ENCODE assay signal across 27 cellular contexts in the genomic region with DNA sequence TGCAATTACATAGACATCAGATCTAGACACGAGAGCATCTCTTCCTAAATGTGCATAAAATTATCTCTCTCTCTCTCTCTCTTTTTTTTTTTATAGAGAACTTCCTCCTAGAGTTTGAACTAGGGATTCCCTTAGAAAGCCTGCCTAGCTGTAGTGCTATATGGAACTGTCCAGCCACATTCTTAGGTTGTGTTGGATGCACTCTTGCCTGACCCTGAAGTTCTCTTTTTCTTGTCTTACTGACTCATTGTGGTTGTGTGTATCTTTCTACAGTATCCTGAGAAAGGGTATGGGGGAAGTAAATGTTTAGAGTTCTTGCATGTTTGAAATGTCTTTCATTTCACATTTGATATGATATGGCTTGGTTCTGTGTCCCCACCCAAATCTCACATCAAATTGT.
DNase-seq lines count a peak whose midpoint lies in the region; ATAC-seq, FAIRE-seq and TF ChIP-seq lines count a peak whose summit lies in the region.
"Had no signal": no experiment of that assay in that cellular context is flagged by ENCODE, and none has a peak within 500 bp of the region (broad histone marks: within the 10 kb centered on the region; RNA-seq: fewer than 3 reads in every experiment).

No MANE protein-coding gene starts in this region.

- dilution Hi-C loops in mammary epithelial cell (cut with HindIII; ENCODE audit: low sequenced_read_pairs): no loop called here

- H3K4me1 ChIP-seq in mammary epithelial cell (ENCODE audit: insufficient read depth, low read length) (no peaks in the 10 kb centered on the region), breast epithelium (no peaks in the 10 kb centered on the region), left lung (no peaks in the 10 kb centered on the region)
- no peaks in the 10 kb centered on the region for H3K4me1 ChIP-seq in CD4-positive, alpha-beta memory T cell (ENCODE audit: insufficient read depth, low read length)
- H3K4me1 ChIP-seq: upper lobe of left lung had no signal

- H3K79me2 ChIP-seq in mammary epithelial cell (ENCODE audit: insufficient read depth, low read length): no peaks in the 10 kb centered on the region

- DNase-seq in mammary epithelial cell: peak; percentile 2
- no peak for DNase-seq in breast epithelium (ENCODE audit: low spot score in 2 of 2)
- peak; percentile 8 for DNase-seq in RCC 7860 (ENCODE audit: low spot score)
- peak; percentile 5 for DNase-seq in fibroblast of villous mesenchyme (ENCODE audit: low read depth)
- DNase-seq in left lung: no peak
- no peak for DNase-seq in CD4-positive, alpha-beta memory T cell
- DNase-seq in DMS79 (lab: John Stamatoyannopoulos, UW): no peak
- DNase-seq: activated CD4-positive, alpha-beta T cell treated with anti-CD3 and anti-CD28 coated beads for 48 hours; activated naive CD4-positive, alpha-beta T cell treated with anti-CD3 and anti-CD28 coated beads, Interleukin-2, amount 50 U/mL, for 16 hours; effector memory CD4-positive, alpha-beta T cell; H9; left cardiac atrium; naive B cell; NCI-H1092; NCI-H187 treated with DMSO at 0.1 percent for 48 hours; NCI-H2227 treated with DMSO at 0.1 percent for 48 hours; NCI-H748 treated with DMSO at 0.1 percent for 48 hours; right cardiac atrium; Right ventricle myocardium superior; T-helper 1 cell; upper lobe of left lung had no signal

- intact Hi-C loops in mammary epithelial cell (cut with micrococcal nuclease) (no loop called here), breast epithelium (cut with DNase I; ENCODE audit: low total_unique reads) (no loop called here), left lung (cut with DNase I) (no loop called here)
- intact Hi-C loops in CD4-positive, alpha-beta memory T cell (cut with micrococcal nuclease): no loop called here

- H3K9me3 ChIP-seq in mammary epithelial cell (replicated peaks; ENCODE audit: insufficient read depth, low read length) (no peaks in the 10 kb centered on the region), breast epithelium (no peaks in the 10 kb centered on the region), left lung (no peaks in the 10 kb centered on the region)
- no peaks in the 10 kb centered on the region for H3K9me3 ChIP-seq in CD4-positive, alpha-beta memory T cell (ENCODE audit: control insufficient read depth in 1 of 2, low read length in 2 of 2)
- H3K9me3 ChIP-seq: upper lobe of left lung had no signal

- H3K27ac ChIP-seq in mammary epithelial cell (ENCODE audit: insufficient read depth, low read depth, low read length): no peak overlapping the region
- no peak overlapping the region for H3K27ac ChIP-seq in breast epithelium
- no peak overlapping the region for H3K27ac ChIP-seq in left lung
- H3K27ac ChIP-seq in CD4-positive, alpha-beta memory T cell (ENCODE audit: low read depth, low read length): no peak overlapping the region
- H3K27ac ChIP-seq: C4-2B, upper lobe of left lung had no signal

- H3K27me3 ChIP-seq in mammary epithelial cell (ENCODE audit: insufficient read depth, low read length): no peaks in the 10 kb centered on the region
- H3K27me3 ChIP-seq in breast epithelium: no peaks in the 10 kb centered on the region
- no peaks in the 10 kb centered on the region for H3K27me3 ChIP-seq in left lung
- no peaks in the 10 kb centered on the region for H3K27me3 ChIP-seq in CD4-positive, alpha-beta memory T cell (ENCODE audit: insufficient read depth, low read length)
- H3K27me3 ChIP-seq: upper lobe of left lung had no signal

- WGBS in mammary epithelial cell (ENCODE audit: low coverage, missing lambda C conversion rate): 18% methylated on average over 1 of the region's 1 CpG

- H3K4me2 ChIP-seq in mammary epithelial cell (ENCODE audit: insufficient read depth, low read depth, low read length): no peak overlapping the region

- peaks cover 3 to 28% (median 10%) of the 10 kb centered on the region in 8 donors for H3K9me3 Mint-ChIP-seq in CD4-positive, alpha-beta memory T cell
- H3K9me3 Mint-ChIP-seq in stimulated activated memory B cell treated with anti-CD40 and anti-IgM and Interleukin-4, amounts not matched to agents 10 μg/mL and 1 μg/mL and 100 μg/mL, for 72 hours: peaks cover 2% of the 10 kb centered on the region
- H3K9me3 Mint-ChIP-seq: H9 had no signal

- TF ChIP-seq POLR2A in breast epithelium (IDR thresholded peaks at IDR 0.05): no peak

- no peak overlapping the region for H3K9ac ChIP-seq in mammary epithelial cell (ENCODE audit: insufficient read depth, low read length)

- H3K4me1 Mint-ChIP-seq in CD4-positive, alpha-beta memory T cell: no peaks in the 10 kb centered on the region
- H3K4me1 Mint-ChIP-seq in stimulated activated memory B cell treated with anti-CD40 and anti-IgM and Interleukin-4, amounts not matched to agents 10 μg/mL and 1 μg/mL and 100 μg/mL, for 72 hours: no peaks in the 10 kb centered on the region
- H3K4me1 Mint-ChIP-seq: H9, naive B cell had no signal

- in situ Hi-C loops in mammary epithelial cell (cut with MboI; ENCODE audit: low sequenced_read_pairs in 2 of 2): no loop called here

- POLR2A ChIA-PET in CD4-positive, alpha-beta memory T cell (lab: Charles Lee; ENCODE audit: partially characterized antibody): no interaction called here

- no peaks in the 10 kb centered on the region for H4K20me1 ChIP-seq in mammary epithelial cell (ENCODE audit: insufficient read depth, low read length)

- H3K27ac Mint-ChIP-seq in CD4-positive, alpha-beta memory T cell: no peak overlapping the region
- H3K27ac Mint-ChIP-seq in stimulated activated memory B cell treated with anti-CD40 and anti-IgM and Interleukin-4, amounts not matched to agents 10 μg/mL and 1 μg/mL and 100 μg/mL, for 72 hours: no peak overlapping the region
- H3K27ac Mint-ChIP-seq: activated T-helper 1 cell treated with anti-CD3 and anti-CD28 coated beads, Interleukin-12 subunit alpha, Interleukin-12 subunit beta, Interleukin-2, Interleukin-4 antibody, amounts not matched to agents 30 ng/mL and 10 ng/mL and 1 ng/mL, durations not matched to agents 14 hours and 24 hours and 36 hours; H9; naive B cell had no signal

- no peaks in the 10 kb centered on the region for H3K36me3 ChIP-seq in mammary epithelial cell (ENCODE audit: insufficient read depth, low read length)
- H3K36me3 ChIP-seq in breast epithelium: no peaks in the 10 kb centered on the region
- H3K36me3 ChIP-seq in left lung: no peaks in the 10 kb centered on the region
- H3K36me3 ChIP-seq in CD4-positive, alpha-beta memory T cell (ENCODE audit: insufficient read depth, low read length): no peaks in the 10 kb centered on the region
- H3K36me3 ChIP-seq: upper lobe of left lung had no signal

- H3K36me3 Mint-ChIP-seq in CD4-positive, alpha-beta memory T cell: no peaks in the 10 kb centered on the region
- no peaks in the 10 kb centered on the region for H3K36me3 Mint-ChIP-seq in stimulated activated memory B cell treated with anti-CD40 and anti-IgM and Interleukin-4, amounts not matched to agents 10 μg/mL and 1 μg/mL and 100 μg/mL, for 72 hours
- H3K36me3 Mint-ChIP-seq: naive B cell had no signal

- FAIRE-seq in RCC 7860 (lab: Jason Lieb, UNC): no peak
- FAIRE-seq: colon, D721Med had no signal

- ATAC-seq in left lung: no peak
- ATAC-seq in stimulated activated memory B cell treated with anti-CD40 and anti-IgM and Interleukin-4, amounts not matched to agents 10 μg/mL and 1 μg/mL and 100 μg/mL, for 72 hours: no peak
- ATAC-seq: esophagus mucosa, left cardiac atrium, right cardiac atrium had no signal

- H2AFZ ChIP-seq in mammary epithelial cell (ENCODE audit: low read depth, low read length): no peak overlapping the region

- H3K4me3 ChIP-seq in mammary epithelial cell (replicated peaks in 1 of 3; ENCODE audit: insufficient read depth in 1 of 3, low read depth in 2 of 3, low read length in 3 of 3) (no peak overlapping the region), breast epithelium (no peak overlapping the region), fibroblast of villous mesenchyme (ENCODE audit: low read depth, low read length) (no peak overlapping the region), left lung (no peak overlapping the region)
- no peak overlapping the region for H3K4me3 ChIP-seq in CD4-positive, alpha-beta memory T cell (ENCODE audit: low read length in 2 of 2)
- H3K4me3 ChIP-seq: upper lobe of left lung had no signal

- no peak for TF ChIP-seq CTCF in mammary epithelial cell (conservative IDR thresholded peaks at IDR 0.05 in 1 of 2, IDR thresholded peaks at IDR 0.05 in 1 of 2; ENCODE audit: extremely low read depth in 1 of 2, insufficient read depth in 1 of 2, low read depth in 1 of 2, low read length in 2 of 2)
- no peak for TF ChIP-seq CTCF in breast epithelium (IDR thresholded peaks at IDR 0.05)
- no peak for TF ChIP-seq CTCF in fibroblast of villous mesenchyme (IDR thresholded peaks at IDR 0.05; ENCODE audit: insufficient read depth, low read depth, low read length)
- TF ChIP-seq CTCF in left lung (IDR thresholded peaks at IDR 0.05): no peak

- CTCF ChIA-PET in mammary epithelial cell (lab: Charles Lee; ENCODE audit: low non-redundant PET): no interaction called here
- CTCF ChIA-PET in CD4-positive, alpha-beta memory T cell (lab: Charles Lee; ENCODE audit: partially characterized antibody): no interaction called here

- no peaks in the 10 kb centered on the region for H3K27me3 Mint-ChIP-seq in CD4-positive, alpha-beta memory T cell
- no peaks in the 10 kb centered on the region for H3K27me3 Mint-ChIP-seq in stimulated activated memory B cell treated with anti-CD40 and anti-IgM and Interleukin-4, amounts not matched to agents 10 μg/mL and 1 μg/mL and 100 μg/mL, for 72 hours
- H3K27me3 Mint-ChIP-seq: naive B cell had no signal

- no TSS peak for BruUV-seq in mammary epithelial cell (replicated peaks; lab: Mats Ljungman, UMichigan)

- no peak overlapping the region for H3K4me3 Mint-ChIP-seq in CD4-positive, alpha-beta memory T cell
- no peak overlapping the region for H3K4me3 Mint-ChIP-seq in stimulated activated memory B cell treated with anti-CD40 and anti-IgM and Interleukin-4, amounts not matched to agents 10 μg/mL and 1 μg/mL and 100 μg/mL, for 72 hours
- H3K4me3 Mint-ChIP-seq: activated T-helper 1 cell treated with anti-CD3 and anti-CD28 coated beads, Interleukin-12 subunit alpha, Interleukin-12 subunit beta, Interleukin-2, Interleukin-4 antibody, amounts not matched to agents 30 ng/mL and 10 ng/mL and 1 ng/mL, durations not matched to agents 14 hours and 24 hours and 36 hours; H9; naive B cell had no signal

Comparison
In these comparisons a context has a peak if more than half of its experiments do, and no peak if none do; other contexts are left out.
1. DNase-seq: peak in mammary epithelial cell (single experiment), RCC 7860 (single experiment) and fibroblast of villous mesenchyme (single experiment); none in breast epithelium (0 of 2), left lung (0 of 2), CD4-positive, alpha-beta memory T cell (0 of 5) and DMS79 (single experiment).